ENCODE assay signal across 8 cellular contexts in genomic region chr1:235998812-235999211, GRCh38.
A peak's percentile ranks its signal among the peaks of the same experiment; 100 is the strongest.
DNase-seq lines count a peak whose midpoint lies in the region; ATAC-seq, FAIRE-seq and TF ChIP-seq lines count a peak whose summit lies in the region.

No MANE protein-coding gene starts in this region.

- peak; percentile 37 for ATAC-seq in GM18511 (IDR thresholded peaks at IDR 0.05; ENCODE audit: unreplicated experiment)
- ATAC-seq in stimulated activated memory B cell treated with anti-CD40 and anti-IgM and Interleukin-4, amounts not matched to agents 10 μg/mL and 1 μg/mL and 100 μg/mL, for 72 hours, result peak; percentile 58

- no peak overlapping the region for H3K9ac ChIP-seq in colonic mucosa (ENCODE audit: low read depth in 2 of 2, low read length in 2 of 2)

- peaks cover 59% of the 10 kb centered on the region for H3K4me1 Mint-ChIP-seq in HFFc6 (ENCODE audit: low read depth)
- H3K4me1 Mint-ChIP-seq in stimulated activated memory B cell treated with anti-CD40 and anti-IgM and Interleukin-4, amounts not matched to agents 10 μg/mL and 1 μg/mL and 100 μg/mL, for 72 hours, result peaks cover 19% of the 10 kb centered on the region

- H3K27ac Mint-ChIP-seq in HFFc6, result peak overlapping the region; percentile 99
- H3K27ac Mint-ChIP-seq in stimulated activated memory B cell treated with anti-CD40 and anti-IgM and Interleukin-4, amounts not matched to agents 10 μg/mL and 1 μg/mL and 100 μg/mL, for 72 hours, result peak overlapping the region; percentile 55

- intact Hi-C loops in colonic mucosa (cut with DNase I), result no loop called here

- H3K27ac ChIP-seq in RWPE1 (peak overlapping the region; percentile 75), colonic mucosa (peak overlapping the region; percentile 64)

- DNase-seq in HFFc6, result no peak
- DNase-seq in RWPE1 (ENCODE audit: low spot score), result no peak
- DNase-seq in colonic mucosa, result no peak
- no peak for DNase-seq in putamen (ENCODE audit: low spot score)
- no peak for DNase-seq in HTR-8/SVneo (ENCODE audit: insufficient read length, low spot score)
- no peak for DNase-seq in NCI-H2107 treated with DMSO at 0.1 percent for 48 hours (lab: John Stamatoyannopoulos, UW; ENCODE audit: unreplicated experiment)

- H3K4me3 ChIP-seq in colonic mucosa, result no peak overlapping the region

- FAIRE-seq in HTR-8/SVneo (lab: Jason Lieb, UNC), result no peak

- H3K9me3 ChIP-seq in colonic mucosa, result no peaks in the 10 kb centered on the region

- H3K36me3 ChIP-seq in colonic mucosa, result no peaks in the 10 kb centered on the region

- POLR2A ChIA-PET in RWPE1 (lab: Yijun Ruan, JAX; ENCODE audit: low non-redundant PET), result no interaction called here

- H3K27me3 Mint-ChIP-seq in HFFc6 (ENCODE audit: insufficient read depth), result peaks cover 5% of the 10 kb centered on the region; the same call in 1 of the 2 replicates
- no peaks in the 10 kb centered on the region for H3K27me3 Mint-ChIP-seq in stimulated activated memory B cell treated with anti-CD40 and anti-IgM and Interleukin-4, amounts not matched to agents 10 μg/mL and 1 μg/mL and 100 μg/mL, for 72 hours

- no peaks in the 10 kb centered on the region for H3K27me3 ChIP-seq in colonic mucosa

- peak overlapping the region; percentile 72; the same call in 1 of the 2 replicates for H3K4me3 Mint-ChIP-seq in HFFc6
- peak overlapping the region; percentile 8 for H3K4me3 Mint-ChIP-seq in stimulated activated memory B cell treated with anti-CD40 and anti-IgM and Interleukin-4, amounts not matched to agents 10 μg/mL and 1 μg/mL and 100 μg/mL, for 72 hours

- peaks cover 61% of the 10 kb centered on the region for H3K36me3 Mint-ChIP-seq in HFFc6 (ENCODE audit: low read depth)
- H3K36me3 Mint-ChIP-seq in stimulated activated memory B cell treated with anti-CD40 and anti-IgM and Interleukin-4, amounts not matched to agents 10 μg/mL and 1 μg/mL and 100 μg/mL, for 72 hours, result no peaks in the 10 kb centered on the region

- TF ChIP-seq CTCF in HFFc6 (IDR thresholded peaks at IDR 0.05) (no peak), RWPE1 (conservative IDR thresholded peaks at IDR 0.05; ENCODE audit: low read depth) (no peak), colonic mucosa (IDR thresholded peaks at IDR 0.05) (no peak)

- CTCF ChIA-PET in RWPE1 (lab: Yijun Ruan, JAX), result no interaction called here

- H3K4me1 ChIP-seq in colonic mucosa, result peaks cover 4% of the 10 kb centered on the region

- H3K9me3 Mint-ChIP-seq in HFFc6, result no peaks in the 10 kb centered on the region
- no peaks in the 10 kb centered on the region for H3K9me3 Mint-ChIP-seq in stimulated activated memory B cell treated with anti-CD40 and anti-IgM and Interleukin-4, amounts not matched to agents 10 μg/mL and 1 μg/mL and 100 μg/mL, for 72 hours
